In the genomic region with DNA sequence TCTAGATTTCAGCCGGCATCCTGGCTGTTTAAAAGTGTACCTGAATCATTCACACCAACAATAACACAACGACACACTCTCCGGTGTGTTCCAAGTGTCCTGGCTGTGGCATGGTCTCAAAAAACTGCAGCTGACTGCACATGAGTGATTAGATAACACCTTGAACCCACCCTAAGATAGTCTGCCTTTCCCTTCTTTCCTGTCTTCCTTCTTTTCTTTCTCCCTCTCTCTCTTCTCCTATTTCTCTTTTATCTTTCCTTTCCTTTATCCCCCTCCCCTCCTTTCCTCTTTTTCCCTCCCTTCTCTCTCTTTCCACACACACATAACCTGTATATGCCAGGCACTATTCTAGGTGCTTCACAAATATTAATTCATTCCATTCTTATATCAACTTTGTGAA, we compare ENCODE assay signal across 10 cellular contexts. TPM values are rescaled to one million over a fixed set of nuclear protein-coding genes. Genes with fewer than 3 reads are reported as not detected.
A peak's percentile ranks its signal among the peaks of the same experiment; 100 is the strongest.
DNase-seq lines count a peak whose midpoint lies in the region; FAIRE-seq and TF ChIP-seq lines count a peak whose summit lies in the region.
"Had no signal": no experiment of that assay in that cellular context is flagged by ENCODE, and none has a peak within 500 bp of the region (broad histone marks: within the 10 kb centered on the region; RNA-seq: fewer than 3 reads in every experiment).

No MANE protein-coding gene starts in this region.

- no peaks in the 10 kb centered on the region for H3K36me3 ChIP-seq in iPS-18a (ENCODE audit: control insufficient read depth, low read depth, low read length)
- no peaks in the 10 kb centered on the region for H3K36me3 ChIP-seq in stomach
- no peaks in the 10 kb centered on the region for H3K36me3 ChIP-seq in adrenal gland (replicated peaks in 1 of 2)

- H3K9me3 ChIP-seq in iPS-18a (ENCODE audit: control insufficient read depth, low read depth, low read length) (no peaks in the 10 kb centered on the region), stomach (no peaks in the 10 kb centered on the region), adrenal gland (replicated peaks in 1 of 3) (no peaks in the 10 kb centered on the region)

- H3K27ac ChIP-seq in iPS-18a (ENCODE audit: low read length) (no peak overlapping the region), stomach (peak overlapping the region in 3 of 5 donors; percentile 87 to 90 (median 89)), adrenal gland (peak overlapping the region in 2 of 5 donors; percentile 19 to 83)

- DNase-seq in activated T-cell treated with anti-CD3 and anti-CD28 coated beads, Interleukin-2, amount 50 U/mL, for 24 hours = no peak
- no peak for DNase-seq in activated T-cell treated with anti-CD3 and anti-CD28 coated beads, Interleukin-2, amount 50 U/mL, for 1 hour
- no peak for DNase-seq in activated CD4-positive, alpha-beta memory T cell treated with anti-CD3 and anti-CD28 coated beads for 36 hours
- DNase-seq in stomach (no peak), adrenal gland (no peak), GM19239 (ENCODE audit: insufficient read length, low spot score) (no peak)
- no peak for DNase-seq in NK-92 treated with Interleukin-12 subunit alpha and Interleukin-12 subunit beta, amount 100 ng/mL, for 24 hours (lab: John Stamatoyannopoulos, UW)
- DNase-seq: KG1 had no signal

- TF ChIP-seq CTCF in stomach (IDR thresholded peaks at IDR 0.05) = no peak
- no peak for TF ChIP-seq CTCF in adrenal gland (IDR thresholded peaks at IDR 0.05)

- 48 to 59% (median 50%) methylated on average over 3 of the region's 3 CpGs for WGBS in stomach, 5 donors
- WGBS in adrenal gland, 4 donors = 57 to 75% (median 75%) methylated on average over 3 of the region's 3 CpGs

- peak overlapping the region; percentile 85 for H3K27ac Mint-ChIP-seq in activated T-cell treated with anti-CD3 and anti-CD28 coated beads, Interleukin-2, amount 50 U/mL, for 24 hours
- peak overlapping the region; percentile 50 for H3K27ac Mint-ChIP-seq in activated CD4-positive, alpha-beta memory T cell treated with anti-CD3 and anti-CD28 coated beads for 36 hours

- TF ChIP-seq EP300 in stomach (IDR thresholded peaks at IDR 0.05) = no peak

- peaks cover 32% of the 10 kb centered on the region for H3K4me1 Mint-ChIP-seq in activated T-cell treated with anti-CD3 and anti-CD28 coated beads, Interleukin-2, amount 50 U/mL, for 24 hours (ENCODE audit: low read depth)
- peaks cover 23% of the 10 kb centered on the region for H3K4me1 Mint-ChIP-seq in activated CD4-positive, alpha-beta memory T cell treated with anti-CD3 and anti-CD28 coated beads for 36 hours (ENCODE audit: low read depth)

- CTCF ChIA-PET in activated CD4-positive, alpha-beta memory T cell treated with anti-CD3 and anti-CD28 coated beads for 36 hours (lab: Charles Lee) = interaction anchor here (1.1 kb wide), 1 partner anchor 298 kb away, joined by 3 read pairs; no protein-coding TSS in a partner anchor

- H3K4me3 ChIP-seq in iPS-18a (ENCODE audit: low read length) (peak overlapping the region; percentile 61), stomach (no peak overlapping the region), adrenal gland (no peak overlapping the region)

- intact Hi-C loops in activated CD4-positive, alpha-beta memory T cell treated with anti-CD3 and anti-CD28 coated beads for 36 hours (cut with micrococcal nuclease) = loop anchor here (5.0 to 10.0 kb wide), 3 partner anchors 39 to 1143 kb away; no protein-coding TSS in a partner anchor
- intact Hi-C loops in stomach (cut with DNase I; ENCODE audit: low total_unique reads) = loop anchor here (10.0 kb wide), 1 partner anchor 87 kb away; no protein-coding TSS in a partner anchor
- intact Hi-C loops in adrenal gland (cut with DNase I) = no loop called here

- H3K27me3 Mint-ChIP-seq in activated T-cell treated with anti-CD3 and anti-CD28 coated beads, Interleukin-2, amount 50 U/mL, for 24 hours = no peaks in the 10 kb centered on the region
- no peaks in the 10 kb centered on the region for H3K27me3 Mint-ChIP-seq in activated CD4-positive, alpha-beta memory T cell treated with anti-CD3 and anti-CD28 coated beads for 36 hours

- peak overlapping the region; percentile 8 for H3K9ac ChIP-seq in iPS-18a (ENCODE audit: low read length)

- no peak for TF ChIP-seq POLR2A in stomach (IDR thresholded peaks at IDR 0.05)
- TF ChIP-seq POLR2A in adrenal gland (IDR thresholded peaks at IDR 0.05) = no peak

- H3K36me3 Mint-ChIP-seq in activated T-cell treated with anti-CD3 and anti-CD28 coated beads, Interleukin-2, amount 50 U/mL, for 24 hours (ENCODE audit: low read depth) = peaks cover 10% of the 10 kb centered on the region
- peaks cover 5% of the 10 kb centered on the region for H3K36me3 Mint-ChIP-seq in activated CD4-positive, alpha-beta memory T cell treated with anti-CD3 and anti-CD28 coated beads for 36 hours

- H3K27me3 ChIP-seq in iPS-18a (ENCODE audit: control insufficient read depth, insufficient read depth, low read length) = peaks cover 6% of the 10 kb centered on the region
- no peaks in the 10 kb centered on the region for H3K27me3 ChIP-seq in stomach
- H3K27me3 ChIP-seq in adrenal gland = no peaks in the 10 kb centered on the region

- POLR2A ChIA-PET in activated CD4-positive, alpha-beta memory T cell treated with anti-CD3 and anti-CD28 coated beads for 36 hours (lab: Charles Lee) = interaction anchor here (1.0 kb wide), 2 partner anchors 71 to 79 kb away, joined by 3 to 4 read pairs; no protein-coding TSS in a partner anchor

- H3K9me3 Mint-ChIP-seq in activated T-cell treated with anti-CD3 and anti-CD28 coated beads, Interleukin-2, amount 50 U/mL, for 24 hours = no peaks in the 10 kb centered on the region
- peaks cover 2% of the 10 kb centered on the region for H3K9me3 Mint-ChIP-seq in activated CD4-positive, alpha-beta memory T cell treated with anti-CD3 and anti-CD28 coated beads for 36 hours

- H3K4me1 ChIP-seq in iPS-18a (ENCODE audit: control insufficient read depth, low read depth, low read length) (peaks cover 6% of the 10 kb centered on the region), stomach (peaks cover 10 to 38% (median 36%) of the 10 kb centered on the region in 4 donors), adrenal gland (replicated peaks in 1 of 2) (peaks cover 30 to 32% of the 10 kb centered on the region in 2 donors)

- H3K4me3 Mint-ChIP-seq in activated T-cell treated with anti-CD3 and anti-CD28 coated beads, Interleukin-2, amount 50 U/mL, for 24 hours = peak overlapping the region; percentile 78
- peak overlapping the region; percentile 74 for H3K4me3 Mint-ChIP-seq in activated CD4-positive, alpha-beta memory T cell treated with anti-CD3 and anti-CD28 coated beads for 36 hours

- FAIRE-seq in GM19239 (lab: Jason Lieb, UNC) = no peak
- FAIRE-seq: keratinocyte had no signal

RNA-seq across cellular contexts. Expression of a gene that starts 1.2 kb away (rescaled TPM):
- 10 to 100 TPM; 74.5 to 79.4 TPM for total RNA-seq in activated CD4-positive, alpha-beta memory T cell treated with anti-CD3 and anti-CD28 coated beads for 36 hours
- 10 to 100 TPM in 4 of 5 donors, 1 to 10 TPM in 1; 7.6 to 40.6 (median 14.3) TPM for total RNA-seq in stomach
- 10 to 100 TPM; 18.2 to 24.3 (median 20.7) TPM for polyA plus RNA-seq in stomach
- 100 to 1,000 TPM in 5 of 8 donors, 10 to 100 TPM in 3; 56.9 to 157 (median 107) TPM for total RNA-seq in adrenal gland
- polyA plus RNA-seq in adrenal gland = 100 to 1,000 TPM in 2 of 3 donors, 10 to 100 TPM in 1; 69.2 to 154 (median 109) TPM

Comparison
In these comparisons a context has a peak if more than half of its experiments do, and no peak if none do; other contexts are left out.
1. intact Hi-C loops: an anchor here in activated CD4-positive, alpha-beta memory T cell treated with anti-CD3 and anti-CD28 coated beads for 36 hours (5.0 to 10.0 kb wide) and stomach (10.0 kb wide); none called in adrenal gland.